ENCODE assay signal across 5 cellular contexts in genomic region chr17:20466553-20466952, GRCh38. TPM values are rescaled to one million over a fixed set of nuclear protein-coding genes. Genes with fewer than 3 reads are reported as not detected.
"Had no signal": no experiment of that assay in that cellular context is flagged by ENCODE, and none has a peak within 500 bp of the region (broad histone marks: within the 10 kb centered on the region; RNA-seq: fewer than 3 reads in every experiment).

No MANE protein-coding gene starts in this region.

RNA-seq across cellular contexts. Expression of gene LGALS9B, which starts 0.8 kb away (rescaled TPM):
- total RNA-seq: LHCN-M2, MCF 10A, OCI-LY7, Right ventricle myocardium superior, SJSA1 had no signal
